8 cellular contexts compared by ENCODE assay signal in genomic region chr15:73851679-73852078, GRCh38. TPM values are rescaled to one million over a fixed set of nuclear protein-coding genes. Genes with fewer than 3 reads are reported as not detected.
DNase-seq lines count a peak whose midpoint lies in the region; ATAC-seq, FAIRE-seq and TF ChIP-seq lines count a peak whose summit lies in the region.

No MANE protein-coding gene starts in this region.

- DNase-seq in left ventricle myocardium superior (peak; percentile 39), Right ventricle myocardium superior (no peak), WTC11 (ENCODE audit: low spot score) (peak; percentile 84), epithelial cell of prostate (ENCODE audit: low read depth, low spot score) (peak; percentile 6), kidney (no peak), pons (ENCODE audit: low spot score) (no peak)
- DNase-seq in stimulated activated CD4-positive, alpha-beta T cell treated with anti-CD3 and anti-CD28 coated beads, Interleukin-15, amount 100 ng/mL, for 24 hours = peak; percentile 37

- H3K27me3 Mint-ChIP-seq in WTC11 (ENCODE audit: low read depth) = no peaks in the 10 kb centered on the region; the same call in 1 of the 2 replicates

- H3K27ac Mint-ChIP-seq in WTC11 = no peak overlapping the region

- CTCF ChIA-PET in WTC11 (lab: Charles Lee) = interaction anchor here (0.5 to 1.2 kb wide), 5 partner anchors 15 to 52 kb away, joined by 3 to 21 read pairs (median 4); partner anchors contain the start of gene TBC1D21

- H3K27ac ChIP-seq in epithelial cell of prostate (no peak overlapping the region), kidney (ENCODE audit: low read depth in 2 of 2, low read length in 2 of 2) (no peak overlapping the region)

- no peaks in the 10 kb centered on the region for H3K9me3 Mint-ChIP-seq in WTC11

- H3K36me3 Mint-ChIP-seq in WTC11 = no peaks in the 10 kb centered on the region

- intact Hi-C loops in left ventricle myocardium superior (cut with micrococcal nuclease) = no loop called here
- intact Hi-C loops in Right ventricle myocardium superior (cut with DNase I) = no loop called here
- intact Hi-C loops in kidney (cut with DNase I) = no loop called here

- POLR2A ChIA-PET in WTC11 (lab: Charles Lee) = interaction anchor here (0.5 kb wide), 1 partner anchor 1086 kb away, joined by 3 read pairs; the partner anchor contains the start of gene COX5A

- H3K4me3 ChIP-seq in kidney (ENCODE audit: low read length in 2 of 2) = no peak overlapping the region

- no peaks in the 10 kb centered on the region for H3K36me3 ChIP-seq in kidney (ENCODE audit: control insufficient read depth in 1 of 2, insufficient read depth in 2 of 2, low read length in 2 of 2)

- H3K4me3 Mint-ChIP-seq in WTC11 = no peak overlapping the region

- TF ChIP-seq CTCF in WTC11 (IDR thresholded peaks at IDR 0.05) (no peak), kidney (IDR thresholded peaks at IDR 0.05; ENCODE audit: borderline replicate concordance, extremely low read depth, insufficient read depth) (no peak)

- no peak for FAIRE-seq in kidney (lab: Jason Lieb, UNC)

- no peak for ATAC-seq in left ventricle myocardium superior
- no peak for ATAC-seq in Right ventricle myocardium superior (ENCODE audit: poor library complexity)
- ATAC-seq in WTC11 = peak; percentile 85
- no peak for ATAC-seq in GM21619 (IDR thresholded peaks at IDR 0.05; ENCODE audit: unreplicated experiment)

- H3K4me1 ChIP-seq in kidney (ENCODE audit: control insufficient read depth in 1 of 2, insufficient read depth in 1 of 2, low read depth in 1 of 2, low read length in 2 of 2) = no peaks in the 10 kb centered on the region

- H3K9ac ChIP-seq in kidney (ENCODE audit: low read length in 2 of 2) = no peak overlapping the region

- no peaks in the 10 kb centered on the region for H3K9me3 ChIP-seq in kidney (ENCODE audit: control insufficient read depth in 1 of 2, low read length in 2 of 2)

- peaks cover 7% of the 10 kb centered on the region for H3K4me1 Mint-ChIP-seq in WTC11

TF ChIP-seq in WTC11, 78 proteins besides CTCF, POLR2A, EP300 and RAD21:
- TF ChIP-seq ZNF396 (CRISPR knock-in tag; IDR thresholded peaks at IDR 0.05; ENCODE audit: borderline replicate concordance) (0 out of 2 replicates have a peak, but pooled peaks have one; percentile 9), ELF4 (CRISPR knock-in tag; IDR thresholded peaks at IDR 0.05; ENCODE audit: low read depth) (no peak), ZNF281 (CRISPR knock-in tag; IDR thresholded peaks at IDR 0.05) (peak; percentile 47; the same call in 1 of the 2 replicates), ETV6 (CRISPR knock-in tag; IDR thresholded peaks at IDR 0.05) (no peak), NR2C2 (CRISPR knock-in tag; IDR thresholded peaks at IDR 0.05) (no peak), IRF1 (CRISPR knock-in tag; IDR thresholded peaks at IDR 0.05) (no peak), USF1 (CRISPR knock-in tag; IDR thresholded peaks at IDR 0.05) (no peak), NFE2L1 (CRISPR knock-in tag; IDR thresholded peaks at IDR 0.05) (0 out of 2 replicates have a peak, but pooled peaks have one; percentile 29), ZNF263 (CRISPR knock-in tag; IDR thresholded peaks at IDR 0.05; ENCODE audit: low read depth) (peak; percentile 41; the same call in 1 of the 2 replicates), ZNF232 (CRISPR knock-in tag; IDR thresholded peaks at IDR 0.05) (no peak), NFATC4 (CRISPR knock-in tag; IDR thresholded peaks at IDR 0.05) (no peak), ATF1 (CRISPR knock-in tag; IDR thresholded peaks at IDR 0.05) (no peak), GRHL2 (CRISPR knock-in tag; IDR thresholded peaks at IDR 0.05; ENCODE audit: insufficient replicate concordance, severe bottlenecking) (no peak), TP53 (CRISPR knock-in tag; IDR thresholded peaks at IDR 0.05) (0 out of 2 replicates have a peak, but pooled peaks have one; percentile 28), MYBL2 (CRISPR knock-in tag; IDR thresholded peaks at IDR 0.05) (no peak), RELA (CRISPR knock-in tag; IDR thresholded peaks at IDR 0.05; ENCODE audit: borderline replicate concordance) (no peak), CDX4 (CRISPR knock-in tag; IDR thresholded peaks at IDR 0.05; ENCODE audit: borderline replicate concordance) (no peak), NR3C1 (CRISPR knock-in tag; conservative IDR thresholded peaks at IDR 0.05; ENCODE audit: low read depth) (no peak), HMGXB4 (CRISPR knock-in tag; IDR thresholded peaks at IDR 0.05) (no peak), FOXP4 (CRISPR knock-in tag; IDR thresholded peaks at IDR 0.05) (peak; percentile 33; the same call in 1 of the 2 replicates), JUN (CRISPR knock-in tag; IDR thresholded peaks at IDR 0.05) (no peak)

RNA-seq across cellular contexts. Expression of gene TBC1D21, which starts 21.7 kb away (rescaled TPM):
- total RNA-seq in left ventricle myocardium superior = not detected
- not detected for total RNA-seq in Right ventricle myocardium superior
- not detected in 3 replicates for total RNA-seq in WTC11 (2021)
- total RNA-seq in kidney = not detected
- polyA plus RNA-seq in kidney (ENCODE audit: insufficient read depth, low read depth, low replicate concordance) = not detected

Comparison
In these comparisons a context has a peak if more than half of its experiments do, and no peak if none do; other contexts are left out.
1. DNase-seq: peak in left ventricle myocardium superior (single experiment), WTC11 (single experiment), epithelial cell of prostate (single experiment) and stimulated activated CD4-positive, alpha-beta T cell treated with anti-CD3 and anti-CD28 coated beads, Interleukin-15, amount 100 ng/mL, for 24 hours (single experiment); none in Right ventricle myocardium superior (single experiment), kidney (single experiment) and pons (single experiment).